8 cellular contexts compared by ENCODE assay signal in the genomic region with DNA sequence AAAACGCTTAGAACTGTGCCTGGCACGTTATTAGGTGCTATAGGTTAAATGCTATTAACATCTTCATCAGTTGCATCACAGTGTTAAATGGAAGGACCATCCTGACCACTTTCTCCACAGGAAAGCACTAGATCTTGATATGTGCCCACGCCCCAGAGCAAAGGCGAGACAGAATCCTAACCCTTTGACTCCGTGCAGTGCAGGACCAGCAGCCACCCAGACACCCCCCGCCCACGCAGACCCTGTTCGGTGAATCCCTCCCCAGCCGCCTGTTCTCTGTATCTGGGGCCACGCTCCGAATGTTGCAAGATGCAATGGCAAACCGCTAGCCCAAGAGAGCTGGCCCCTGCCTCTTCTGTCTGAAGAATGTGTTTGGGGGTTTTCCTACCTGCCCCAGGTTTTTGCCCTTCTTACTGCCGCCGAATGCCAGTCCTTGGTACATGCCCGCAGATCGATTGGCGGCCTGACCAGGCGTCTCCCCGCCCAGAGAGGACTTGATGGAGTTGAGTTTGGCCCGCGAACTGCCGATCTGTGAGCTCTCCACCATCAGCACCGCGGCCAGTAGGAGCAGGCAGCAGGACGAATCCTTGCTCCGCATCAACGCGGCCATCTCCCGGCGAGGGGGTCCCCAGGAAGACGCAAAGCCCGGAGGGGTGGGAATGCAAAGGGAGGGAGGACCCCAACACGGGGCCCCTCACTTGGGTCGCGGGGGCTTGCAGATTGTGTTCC. TPM values are rescaled to one million over a fixed set of nuclear protein-coding genes. Genes with fewer than 3 reads are reported as not detected.
DNase-seq lines count a peak whose midpoint lies in the region; ATAC-seq and TF ChIP-seq lines count a peak whose summit lies in the region.

No MANE protein-coding gene starts in this region.

- no peak overlapping the region for H3K27ac ChIP-seq in upper lobe of left lung

- ATAC-seq in Right ventricle myocardium inferior (no peak), upper lobe of left lung (ENCODE audit: low FRiP score in 2 of 2) (peak; percentile 36 to 48), HG03469 (IDR thresholded peaks at IDR 0.05; ENCODE audit: unreplicated experiment) (no peak)

- H3K4me1 ChIP-seq in upper lobe of left lung: peaks cover 19 to 39% (median 21%) of the 10 kb centered on the region in 4 donors

- WGBS in upper lobe of left lung, 2 donors: 5 to 7% methylated on average over 30 to 31 of the region's 35 CpGs

- intact Hi-C loops in Right ventricle myocardium inferior (cut with DNase I): no loop called here
- intact Hi-C loops in cardiac septum (cut with DNase I): no loop called here

- no peaks in the 10 kb centered on the region for H3K9me3 ChIP-seq in upper lobe of left lung

- DNase-seq in Right ventricle myocardium inferior (ENCODE audit: missing footprints) (peak; percentile 66), cardiac septum (ENCODE audit: low spot score) (no peak), cerebellar cortex (ENCODE audit: low spot score) (peak; percentile 12), lung microvascular endothelial cell (ENCODE audit: low read depth in 2 of 2) (peak; percentile 17 to 20), upper lobe of left lung (peak in 1 of 2 donors; percentile 56), A172 (ENCODE audit: low spot score) (no peak)
- no peak for DNase-seq in stimulated activated CD4-positive, alpha-beta T cell treated with anti-CD3 and anti-CD28 coated beads, Interleukin-1b, Interleukin-23, amount 100 ng/mL, for 48 hours

- H3K27me3 ChIP-seq in upper lobe of left lung: peaks cover 0 to 11% (median 6%) of the 10 kb centered on the region in 4 donors

- no peak for TF ChIP-seq POLR2A in upper lobe of left lung (IDR thresholded peaks at IDR 0.05)

- TF ChIP-seq CTCF in upper lobe of left lung (IDR thresholded peaks at IDR 0.05): no peak

- peak overlapping the region in 3 of 4 donors; percentile 26 to 46 (median 31) for H3K4me3 ChIP-seq in upper lobe of left lung

- H3K36me3 ChIP-seq in upper lobe of left lung: no peaks in the 10 kb centered on the region

- no peak for TF ChIP-seq EP300 in upper lobe of left lung (IDR thresholded peaks at IDR 0.05)

RNA-seq across cellular contexts. Expression of a gene that starts 1.0 kb away (rescaled TPM):
- total RNA-seq in Right ventricle myocardium inferior (1.9 TPM), cardiac septum (1.4 TPM), lung microvascular endothelial cell (under 0.01 TPM in 1 of 2 replicates, not detected in the other), upper lobe of left lung (10 to 100 TPM in 1 of 6 donors, 1 to 10 TPM in 4, not detected in 1; 1.8 to 22.1 (median 6.0) TPM)
- total RNA-seq in A172 (2014; rRNA removed; shearing (Covaris generic)): 0.22 TPM in 1 of 2 replicates, not detected in the other

Comparison
In these comparisons a context has a peak if more than half of its experiments do, and no peak if none do; other contexts are left out.
1. DNase-seq: peak in Right ventricle myocardium inferior (single experiment), cerebellar cortex (single experiment) and lung microvascular endothelial cell (2 of 2); none in cardiac septum (single experiment), A172 (single experiment) and stimulated activated CD4-positive, alpha-beta T cell treated with anti-CD3 and anti-CD28 coated beads, Interleukin-1b, Interleukin-23, amount 100 ng/mL, for 48 hours (single experiment).
2. ATAC-seq: peak in upper lobe of left lung (2 of 2); none in Right ventricle myocardium inferior (single experiment) and HG03469 (single experiment).